Comparison of ENCODE assay signal across 13 cellular contexts in the genomic region with DNA sequence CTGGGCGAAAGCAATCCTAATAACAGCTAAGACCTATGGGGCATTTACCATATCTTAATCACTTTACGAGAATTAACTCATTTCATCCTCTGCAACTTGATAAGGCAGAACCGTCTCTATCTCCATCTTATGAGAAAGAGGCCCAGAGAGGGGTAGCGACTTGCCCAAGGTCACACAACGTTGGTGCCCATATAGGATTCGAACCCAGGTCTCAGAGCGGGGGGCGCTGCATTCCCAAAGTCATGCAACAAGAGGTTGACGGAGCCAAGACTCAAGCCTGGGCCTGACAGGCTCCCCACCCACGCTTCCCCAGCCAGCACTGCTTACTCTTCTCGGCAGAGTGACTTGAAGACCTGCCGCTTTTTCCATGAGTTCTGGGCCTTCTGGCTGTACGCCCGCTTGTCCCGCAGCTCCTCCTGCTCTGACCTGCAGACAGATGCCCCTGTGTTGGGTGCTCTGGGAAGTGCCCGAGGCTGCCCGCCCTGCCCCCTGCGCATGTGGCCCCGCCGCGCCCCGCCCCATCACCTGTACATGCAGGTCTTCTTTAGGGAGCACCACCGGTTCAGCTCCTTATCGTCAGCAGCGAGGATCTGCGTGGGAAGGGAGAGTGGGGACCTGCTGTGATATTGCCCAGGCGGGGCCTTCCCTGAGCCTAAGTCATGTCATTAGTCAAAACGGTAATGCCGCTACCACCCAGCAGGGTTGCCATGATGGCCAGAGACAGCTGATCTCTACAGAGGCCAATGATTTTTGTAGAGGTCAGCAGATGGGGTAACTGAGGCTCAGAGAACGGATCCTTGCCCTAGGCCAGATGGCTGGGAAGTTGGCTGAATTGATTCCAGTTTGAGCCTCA. TPM values are rescaled to one million over a fixed set of nuclear protein-coding genes. Genes with fewer than 3 reads are reported as not detected.
DNase-seq lines count a peak whose midpoint lies in the region; ATAC-seq and TF ChIP-seq lines count a peak whose summit lies in the region.
"Had no signal": no experiment of that assay in that cellular context is flagged by ENCODE, and none has a peak within 500 bp of the region (broad histone marks: within the 10 kb centered on the region; RNA-seq: fewer than 3 reads in every experiment).

No MANE protein-coding gene starts in this region.

- TF ChIP-seq CTCF in Peyer's patch (IDR thresholded peaks at IDR 0.05) (no peak), spleen (IDR thresholded peaks at IDR 0.05 in 8 of 11, conservative IDR thresholded peaks at IDR 0.05 in 3 of 11) (no peak)

- no peak for TF ChIP-seq POLR2A in Peyer's patch (IDR thresholded peaks at IDR 0.05)
- no peak for TF ChIP-seq POLR2A in spleen (IDR thresholded peaks at IDR 0.05)

- DNase-seq in activated CD4-positive, alpha-beta T cell treated with anti-CD3 and anti-CD28 coated beads, Interleukin-2, amount 10 ng/mL, durations not matched to agents 7 days and 5 days: no peak
- no peak for DNase-seq in activated CD4-positive, alpha-beta T cell treated with anti-CD3 and anti-CD28 coated beads, Interleukin-2, amount 50 U/mL, for 4 hours
- DNase-seq in Peyer's patch (no peak), spleen (no peak), hepatic stellate cell (ENCODE audit: low spot score) (no peak)
- no peak for DNase-seq in effector memory CD8-positive, alpha-beta T cell
- DNase-seq: islet precursor cell, NCI-H187, PC-3 had no signal

- H3K4me3 ChIP-seq in Peyer's patch (no peak overlapping the region), spleen (no peak overlapping the region)
- H3K4me3 ChIP-seq: tibial nerve had no signal

- peaks cover 0 to 32% (median 29%) of the 10 kb centered on the region in 4 donors for H3K4me1 ChIP-seq in Peyer's patch
- H3K4me1 ChIP-seq in spleen: peaks cover 23 to 68% (median 42%) of the 10 kb centered on the region in 6 donors

- 86 to 90% (median 88%) methylated on average over 25 to 30 of the region's 30 CpGs for WGBS in spleen, 5 donors

- H3K27me3 ChIP-seq in Peyer's patch (no peaks in the 10 kb centered on the region), spleen (replicated peaks in 1 of 7) (no peaks in the 10 kb centered on the region)
- H3K27me3 ChIP-seq: tibial nerve had no signal

- H3K4me1 Mint-ChIP-seq in activated CD4-positive, alpha-beta T cell treated with anti-CD3 and anti-CD28 coated beads, Interleukin-2, amount 10 ng/mL, durations not matched to agents 7 days and 5 days: peaks cover 63% of the 10 kb centered on the region
- H3K4me1 Mint-ChIP-seq in effector memory CD8-positive, alpha-beta T cell (ENCODE audit: low read depth in 2 of 2): peaks cover 35 to 40% of the 10 kb centered on the region in 2 donors

- ATAC-seq in effector memory CD8-positive, alpha-beta T cell (replicated peaks): no peak
- ATAC-seq in GM18868 (IDR thresholded peaks at IDR 0.05; ENCODE audit: unreplicated experiment) (no peak), HG03439 (IDR thresholded peaks at IDR 0.05; ENCODE audit: unreplicated experiment) (no peak)
- ATAC-seq: PC-3 had no signal

- no peaks in the 10 kb centered on the region for H3K9me3 ChIP-seq in Peyer's patch
- no peaks in the 10 kb centered on the region for H3K9me3 ChIP-seq in spleen

- CTCF ChIA-PET in activated CD4-positive, alpha-beta T cell treated with anti-CD3 and anti-CD28 coated beads, Interleukin-2, amount 10 ng/mL, durations not matched to agents 7 days and 5 days (lab: Charles Lee): interaction anchor here (0.6 to 2.3 kb wide), 9 partner anchors 9 to 175 kb away, joined by 3 to 8 read pairs (median 4); partner anchors contain the start of genes DNM2 and TYK2

- H3K36me3 Mint-ChIP-seq in activated CD4-positive, alpha-beta T cell treated with anti-CD3 and anti-CD28 coated beads, Interleukin-2, amount 10 ng/mL, durations not matched to agents 7 days and 5 days (ENCODE audit: low read depth): peaks cover 76% of the 10 kb centered on the region
- H3K36me3 Mint-ChIP-seq in effector memory CD8-positive, alpha-beta T cell (ENCODE audit: insufficient read depth): peaks cover 87% of the 10 kb centered on the region

- intact Hi-C loops in spleen (cut with DNase I; ENCODE audit: low total_unique reads): no loop called here

- H3K27ac ChIP-seq in Peyer's patch (peak overlapping the region in 3 of 4 donors; percentile 42 to 84 (median 56)), spleen (peak overlapping the region in 7 of 8 donors; percentile 4 to 87 (median 71))
- H3K27ac ChIP-seq: tibial nerve had no signal

- H3K36me3 ChIP-seq in Peyer's patch (peaks cover 0 to 94% (median 0%) of the 10 kb centered on the region in 3 donors), spleen (peaks cover 0 to 100% (median 96%) of the 10 kb centered on the region in 6 donors)

- H3K27me3 Mint-ChIP-seq in activated CD4-positive, alpha-beta T cell treated with anti-CD3 and anti-CD28 coated beads, Interleukin-2, amount 10 ng/mL, durations not matched to agents 7 days and 5 days: no peaks in the 10 kb centered on the region
- H3K27me3 Mint-ChIP-seq in effector memory CD8-positive, alpha-beta T cell: no peaks in the 10 kb centered on the region

- no peaks in the 10 kb centered on the region for H3K9me3 Mint-ChIP-seq in activated CD4-positive, alpha-beta T cell treated with anti-CD3 and anti-CD28 coated beads, Interleukin-2, amount 10 ng/mL, durations not matched to agents 7 days and 5 days
- no peaks in the 10 kb centered on the region for H3K9me3 Mint-ChIP-seq in effector memory CD8-positive, alpha-beta T cell

- POLR2A ChIA-PET in activated CD4-positive, alpha-beta T cell treated with anti-CD3 and anti-CD28 coated beads, Interleukin-2, amount 10 ng/mL, durations not matched to agents 7 days and 5 days (lab: Charles Lee): no interaction called here

- H3K27ac Mint-ChIP-seq in activated CD4-positive, alpha-beta T cell treated with anti-CD3 and anti-CD28 coated beads, Interleukin-2, amount 10 ng/mL, durations not matched to agents 7 days and 5 days: peak overlapping the region; percentile 96
- peak overlapping the region; percentile 74 to 94 for H3K27ac Mint-ChIP-seq in effector memory CD8-positive, alpha-beta T cell

- H3K4me3 Mint-ChIP-seq in activated CD4-positive, alpha-beta T cell treated with anti-CD3 and anti-CD28 coated beads, Interleukin-2, amount 10 ng/mL, durations not matched to agents 7 days and 5 days: peak overlapping the region; percentile 70
- peak overlapping the region; percentile 75 to 76 for H3K4me3 Mint-ChIP-seq in effector memory CD8-positive, alpha-beta T cell

RNA-seq across cellular contexts. Expression of gene KRI1, which starts 10.8 kb away (rescaled TPM):
- total RNA-seq in activated CD4-positive, alpha-beta T cell treated with anti-CD3 and anti-CD28 coated beads, Interleukin-2, amount 10 ng/mL, durations not matched to agents 7 days and 5 days: 10 to 100 TPM; 68.1 to 78.4 TPM
- 10 to 100 TPM; 16.3 to 97.4 (median 20.0) TPM for total RNA-seq in Peyer's patch
- 10 to 100 TPM; 24.9 to 39.6 (median 31.4) TPM for total RNA-seq in spleen
- 10 to 100 TPM; 31.5 to 43.3 (median 39.1) TPM for polyA plus RNA-seq in spleen

RNA-seq across cellular contexts. Expression of gene ATG4D, which starts 11.3 kb away (rescaled TPM):
- total RNA-seq in activated CD4-positive, alpha-beta T cell treated with anti-CD3 and anti-CD28 coated beads, Interleukin-2, amount 10 ng/mL, durations not matched to agents 7 days and 5 days: 10 to 100 TPM; 40.0 to 41.4 TPM
- total RNA-seq in Peyer's patch (100 to 1,000 TPM in 3 of 4 donors, 10 to 100 TPM in 1; 36.3 to 169 (median 150) TPM), spleen (10 to 100 TPM; 18.2 to 40.5 (median 31.5) TPM)
- 10 to 100 TPM; 18.7 to 36.0 (median 33.8) TPM for polyA plus RNA-seq in spleen

RNA-seq across cellular contexts. Expression of gene CDKN2D, which starts 13.8 kb away (rescaled TPM):
- total RNA-seq in activated CD4-positive, alpha-beta T cell treated with anti-CD3 and anti-CD28 coated beads, Interleukin-2, amount 10 ng/mL, durations not matched to agents 7 days and 5 days: 10 to 100 TPM; 78.6 to 88.9 TPM
- 1 to 10 TPM; 3.3 to 7.7 (median 6.4) TPM for total RNA-seq in Peyer's patch
- total RNA-seq in spleen: 10 to 100 TPM; 24.7 to 69.6 (median 44.5) TPM
- polyA plus RNA-seq in spleen: 10 to 100 TPM; 30.0 to 35.4 (median 33.5) TPM

RNA-seq across cellular contexts. Expression of gene AP1M2, which starts 32.1 kb away (rescaled TPM):
- total RNA-seq in activated CD4-positive, alpha-beta T cell treated with anti-CD3 and anti-CD28 coated beads, Interleukin-2, amount 10 ng/mL, durations not matched to agents 7 days and 5 days: not detected
- 100 to 1,000 TPM in 1 of 4 donors, 10 to 100 TPM in 3; 60.2 to 102 (median 82.5) TPM for total RNA-seq in Peyer's patch
- 1 to 10 TPM in 3 of 7 donors, under 1 TPM in 3, not detected in 1; 0.65 to 2.1 (median 0.93) TPM for total RNA-seq in spleen
- under 1 TPM; 0.09 to 0.83 (median 0.74) TPM for polyA plus RNA-seq in spleen
- total RNA-seq: tibial nerve had no signal

RNA-seq across cellular contexts. Expression of gene S1PR5, which starts 37.7 kb away (rescaled TPM):
- not detected for total RNA-seq in activated CD4-positive, alpha-beta T cell treated with anti-CD3 and anti-CD28 coated beads, Interleukin-2, amount 10 ng/mL, durations not matched to agents 7 days and 5 days
- total RNA-seq in Peyer's patch (not detected), spleen (10 to 100 TPM in 3 of 7 donors, 1 to 10 TPM in 4; 4.0 to 21.2 (median 9.2) TPM)
- 1 to 10 TPM in 2 of 3 donors, under 1 TPM in 1; 0.52 to 2.1 (median 1.2) TPM for polyA plus RNA-seq in spleen
- total RNA-seq: HT-29 had no signal
